In genomic region chrX:105648732-105649131, GRCh38 we compare ENCODE assay signal across 13 cellular contexts.
A peak's percentile ranks its signal among the peaks of the same experiment; 100 is the strongest.
DNase-seq lines count a peak whose midpoint lies in the region; ATAC-seq and TF ChIP-seq lines count a peak whose summit lies in the region.
"Had no signal": no experiment of that assay in that cellular context is flagged by ENCODE, and none has a peak within 500 bp of the region (broad histone marks: within the 10 kb centered on the region; RNA-seq: fewer than 3 reads in every experiment).

No MANE protein-coding gene starts in this region.

- H3K4me1 ChIP-seq in H9 (ENCODE audit: insufficient read depth, low read length): peaks cover 3% of the 10 kb centered on the region; the same call in 1 of the 2 replicates
- no peaks in the 10 kb centered on the region for H3K4me1 ChIP-seq in endodermal cell (ENCODE audit: control insufficient read depth, insufficient read depth, low read length)
- H3K4me1 ChIP-seq: BLaER1 had no signal

- WGBS in H9 (ENCODE audit: extremely low coverage, insufficient read length, low lambda C conversion rate): no CpG with 5 or more reads among the region's 1 CpG
- 79 to 100% methylated on average over 1 of the region's 1 CpG for WGBS in endodermal cell (ENCODE audit: insufficient coverage in 1 of 2, insufficient read length in 1 of 2), 2 experiments

- H3K9ac ChIP-seq in H9 (ENCODE audit: extremely low read depth, insufficient read length, low read length): no peak overlapping the region
- no peak overlapping the region for H3K9ac ChIP-seq in endodermal cell (ENCODE audit: extremely low read depth, low read length, poor library complexity, severe bottlenecking)
- H3K9ac ChIP-seq: BLaER1 had no signal

- CTCF ChIA-PET in RWPE1 (lab: Yijun Ruan, JAX): no interaction called here

- TF ChIP-seq CTCF in H9 (conservative IDR thresholded peaks at IDR 0.05): peak; percentile 38; the same call in 2 of the 3 replicates
- TF ChIP-seq CTCF in endodermal cell (conservative IDR thresholded peaks at IDR 0.05): peak; percentile 55
- TF ChIP-seq CTCF in nephron (IDR thresholded peaks at IDR 0.05; ENCODE audit: unreplicated experiment in 3 of 3): no peak
- no peak for TF ChIP-seq CTCF in RWPE1 (conservative IDR thresholded peaks at IDR 0.05; ENCODE audit: low read depth)

- H3K23ac ChIP-seq in H9 (ENCODE audit: insufficient read length, low read depth, low read length): no peak overlapping the region

- no peaks in the 10 kb centered on the region for H3K36me3 ChIP-seq in endodermal cell (ENCODE audit: control insufficient read depth, insufficient read depth, low read length)
- H3K36me3 ChIP-seq: BLaER1 had no signal

- H3K4me3 ChIP-seq in endodermal cell (ENCODE audit: low read length): no peak overlapping the region
- H3K4me3 ChIP-seq: BLaER1, GM12878 had no signal

- H3K9me3 ChIP-seq in H9 (ENCODE audit: control insufficient read depth, low read depth, low read length) (no peaks in the 10 kb centered on the region), endodermal cell (ENCODE audit: control insufficient read depth, low read length) (no peaks in the 10 kb centered on the region)
- H3K9me3 ChIP-seq: BLaER1 had no signal

- no peak overlapping the region for H4K5ac ChIP-seq in H9 (ENCODE audit: insufficient read length, low read depth, low read length)

- H3K4me3 Mint-ChIP-seq in H9 (no peak overlapping the region; a peak in 1 of 5 replicates), endodermal cell (no peak overlapping the region), nephron (no peak overlapping the region)
- H3K4me3 Mint-ChIP-seq: CD14-positive monocyte; CD4-positive, alpha-beta memory T cell had no signal

- H3K27ac ChIP-seq in H9 (ENCODE audit: insufficient read length, low read depth, low read length) (no peak overlapping the region), endodermal cell (ENCODE audit: low read depth, low read length) (no peak overlapping the region), RWPE1 (no peak overlapping the region)
- H3K27ac ChIP-seq: BLaER1 had no signal

- H2AFZ ChIP-seq in H9 (ENCODE audit: low read length): no peak overlapping the region

- H3K27me3 ChIP-seq in H9 (ENCODE audit: insufficient read depth, low read length): no peaks in the 10 kb centered on the region
- H3K27me3 ChIP-seq in endodermal cell (ENCODE audit: control insufficient read depth, insufficient read depth, low read length, poor library complexity, severe bottlenecking): no peaks in the 10 kb centered on the region

- POLR2A ChIA-PET in RWPE1 (lab: Yijun Ruan, JAX; ENCODE audit: low non-redundant PET): no interaction called here

- no peak for ATAC-seq in HG03469 (IDR thresholded peaks at IDR 0.05; ENCODE audit: unreplicated experiment)
- ATAC-seq: GM12878 had no signal

- H2BK120ac ChIP-seq in H9 (ENCODE audit: low read depth, low read length, poor library complexity, severe bottlenecking): no peak overlapping the region

- H3T11ph ChIP-seq in H9 (ENCODE audit: low read length): no peak overlapping the region

- no peak overlapping the region for H3K18ac ChIP-seq in H9 (ENCODE audit: insufficient read length, low read depth, low read length)

- no peak overlapping the region for H2BK20ac ChIP-seq in H9 (ENCODE audit: low read depth, low read length, poor library complexity, severe bottlenecking)

- H3K9me3 Mint-ChIP-seq in H9 (peaks cover 2 to 39% of the 10 kb centered on the region in 2 experiments; a peak in 3 of 5 replicates), endodermal cell (peaks cover 44% of the 10 kb centered on the region), nephron (peaks cover 2% of the 10 kb centered on the region)

- H3K4me1 Mint-ChIP-seq in H9 (peaks cover 10 to 12% of the 10 kb centered on the region in 2 experiments), endodermal cell (no peaks in the 10 kb centered on the region), nephron (peaks cover 45% of the 10 kb centered on the region)
- H3K4me1 Mint-ChIP-seq: CD14-positive monocyte; CD4-positive, alpha-beta memory T cell had no signal

- no peak overlapping the region for H2BK12ac ChIP-seq in H9 (ENCODE audit: insufficient read length, low read depth, low read length)

- no peaks in the 10 kb centered on the region for H3K79me1 ChIP-seq in H9 (ENCODE audit: insufficient read depth, low read depth, low read length, poor library complexity, severe bottlenecking)

- no peak overlapping the region for H4K91ac ChIP-seq in H9 (ENCODE audit: insufficient read length, low read depth, low read length)

- no peak overlapping the region for H2BK5ac ChIP-seq in H9 (ENCODE audit: insufficient read length, low read length)

- no peaks in the 10 kb centered on the region for H3K79me2 ChIP-seq in H9 (ENCODE audit: insufficient read depth, low read length)

- no peak overlapping the region for H3K4ac ChIP-seq in H9 (ENCODE audit: low read depth, low read length)

- no peaks in the 10 kb centered on the region for H4K20me1 ChIP-seq in H9 (ENCODE audit: control insufficient read depth, insufficient read depth, insufficient read length)
- H4K20me1 ChIP-seq: BLaER1 had no signal

- H3K27ac Mint-ChIP-seq in H9 (peak overlapping the region in 1 of 3 experiments; percentile 44; a peak in 1 of 7 replicates), endodermal cell (no peak overlapping the region), nephron (peak overlapping the region in 2 of 3 experiments; percentile 50 to 58)
- H3K27ac Mint-ChIP-seq: CD14-positive monocyte; CD4-positive, alpha-beta memory T cell had no signal

- H2AK5ac ChIP-seq in H9 (ENCODE audit: insufficient read length, low read length): no peak overlapping the region

- H3K27me3 Mint-ChIP-seq in H9 (ENCODE audit: low read depth) (no peaks in the 10 kb centered on the region; the same call in 1 of the 2 replicates), endodermal cell (ENCODE audit: insufficient read depth) (no peaks in the 10 kb centered on the region), nephron (ENCODE audit: low read depth) (no peaks in the 10 kb centered on the region)
- H3K27me3 Mint-ChIP-seq: CD4-positive, alpha-beta memory T cell had no signal

- no peak overlapping the region for H4K8ac ChIP-seq in H9 (replicated peaks; ENCODE audit: insufficient read length, low read depth, low read length)

- H3K14ac ChIP-seq in H9 (ENCODE audit: insufficient read depth, low read length): no peak overlapping the region

- H2BK15ac ChIP-seq in H9 (ENCODE audit: low read depth, low read length): no peak overlapping the region

- DNase-seq in ELF-1 (ENCODE audit: low read depth, low spot score) (peak; percentile 10), H9 (peak; percentile 26), endodermal cell (peak; percentile 35), RWPE1 (ENCODE audit: low spot score) (no peak), SIG-M5 treated with dmso at 0.1 percent for 504 hours (lab: John Stamatoyannopoulos, UW; ENCODE audit: unreplicated experiment) (no peak)
- DNase-seq: 8988T, DMS79 treated with DMSO at 0.1 percent for 48 hours had no signal

- no peaks in the 10 kb centered on the region for H3K23me2 ChIP-seq in H9 (ENCODE audit: insufficient read length, low read depth, low read length, poor library complexity, severe bottlenecking)

- H3K56ac ChIP-seq in H9 (ENCODE audit: insufficient read length, low read depth, low read length): no peak overlapping the region

- H3K36me3 Mint-ChIP-seq in H9 (ENCODE audit: insufficient read depth in 1 of 3, low read depth in 3 of 3) (peaks cover 0 to 2% (median 0%) of the 10 kb centered on the region in 3 experiments; a peak in 2 of 7 replicates), endodermal cell (ENCODE audit: low read depth) (no peaks in the 10 kb centered on the region), nephron (ENCODE audit: low read depth) (no peaks in the 10 kb centered on the region)
- H3K36me3 Mint-ChIP-seq: CD14-positive monocyte; CD4-positive, alpha-beta memory T cell had no signal

- H3K4me2 ChIP-seq in H9 (ENCODE audit: insufficient read depth, insufficient read length, low read length): no peak overlapping the region
- H3K4me2 ChIP-seq: BLaER1 had no signal

Comparison
In these comparisons a context has a peak if more than half of its experiments do, and no peak if none do; other contexts are left out.
1. DNase-seq: peak in ELF-1 (single experiment), H9 (single experiment) and endodermal cell (single experiment); none in RWPE1 (single experiment) and SIG-M5 treated with dmso at 0.1 percent for 504 hours (single experiment).
2. CTCF ChIP-seq: peak in H9 (single experiment) and endodermal cell (single experiment); none in nephron (0 of 3) and RWPE1 (single experiment).